In genomic region chrX:78029663-78030062, GRCh38 we compare ENCODE assay signal across 8 cellular contexts.
DNase-seq lines count a peak whose midpoint lies in the region; TF ChIP-seq lines count a peak whose summit lies in the region.

No MANE protein-coding gene starts in this region.

- H4K20me1 ChIP-seq in OCI-LY3 (ENCODE audit: insufficient read depth, low read length), result no peaks in the 10 kb centered on the region

- H3K4me1 ChIP-seq in BE2C (no peaks in the 10 kb centered on the region), OCI-LY3 (ENCODE audit: low read length) (peaks cover 5% of the 10 kb centered on the region), prostate gland (replicated peaks) (no peaks in the 10 kb centered on the region)

- H3K27me3 ChIP-seq in BE2C, result no peaks in the 10 kb centered on the region
- H3K27me3 ChIP-seq in OCI-LY3 (ENCODE audit: low read depth, low read length), result no peaks in the 10 kb centered on the region
- peaks cover 0 to 56% (median 3%) of the 10 kb centered on the region in 45 donors for H3K27me3 ChIP-seq in dorsolateral prefrontal cortex
- H3K27me3 ChIP-seq in prostate gland (replicated peaks; ENCODE audit: insufficient read depth), result no peaks in the 10 kb centered on the region

- peak; percentile 35 for DNase-seq in BE2C
- peak; percentile 9 for DNase-seq in GM20000 (ENCODE audit: low spot score)
- peak in 7 of 10 donors; percentile 9 to 48 (median 39) for DNase-seq in dorsolateral prefrontal cortex
- peak; percentile 10 for DNase-seq in prostate gland (ENCODE audit: low spot score)
- DNase-seq in iPS-NIHi7 (ENCODE audit: extremely low spot score), result no peak
- no peak for DNase-seq in activated CD8-positive, alpha-beta memory T cell treated with anti-CD3 and anti-CD28 coated beads, Interleukin-2, amount 50 U/mL, for 4 hours
- no peak for DNase-seq in ecto neural progenitor cell (ENCODE audit: low spot score)

- WGBS in prostate gland, result 19% methylated on average over 2 of the region's 2 CpGs

- H3K4me3 ChIP-seq in BE2C (ENCODE audit: low read depth, low read length) (no peak overlapping the region), OCI-LY3 (ENCODE audit: low read length) (no peak overlapping the region), dorsolateral prefrontal cortex (no peak overlapping the region), prostate gland (no peak overlapping the region)

- no peak for TF ChIP-seq POLR2A in prostate gland (IDR thresholded peaks at IDR 0.05)

- H3K9ac ChIP-seq in OCI-LY3 (ENCODE audit: low read length), result no peak overlapping the region

- intact Hi-C loops in dorsolateral prefrontal cortex (cut with DNase I) (loop anchor here in 1 of 2 donors (10.0 kb wide), 1 partner anchor 125 kb away; no protein-coding TSS in a partner anchor), prostate gland (cut with DNase I) (loop anchor here (10.0 kb wide), 1 partner anchor 115 kb away; the partner anchor contains the start of gene ATP7A)

- TF ChIP-seq CTCF in BE2C (IDR thresholded peaks at IDR 0.05; ENCODE audit: low read depth, low read length), result peak; percentile 66
- no peak for TF ChIP-seq CTCF in GM20000 (IDR thresholded peaks at IDR 0.05; ENCODE audit: extremely low read depth, missing control alignments)
- TF ChIP-seq CTCF in OCI-LY3 (IDR thresholded peaks at IDR 0.05; ENCODE audit: low read depth, low read length), result peak; percentile 77
- peak in 53 of 56 donors; percentile 21 to 69 (median 48) for TF ChIP-seq CTCF in dorsolateral prefrontal cortex (IDR thresholded peaks at IDR 0.05 in 54 of 56, conservative IDR thresholded peaks at IDR 0.05 in 2 of 56; ENCODE audit: low read depth in 1 of 56, partially characterized antibody in 56 of 56)
- peak in 2 of 4 experiments; percentile 46 to 57 for TF ChIP-seq CTCF in prostate gland (IDR thresholded peaks at IDR 0.05)

- no peaks in the 10 kb centered on the region for H3K79me2 ChIP-seq in OCI-LY3 (ENCODE audit: low read length)

- H3K36me3 ChIP-seq in BE2C (no peaks in the 10 kb centered on the region; the same call in 1 of the 2 replicates), OCI-LY3 (replicated peaks; ENCODE audit: low read depth, low read length) (no peaks in the 10 kb centered on the region), prostate gland (no peaks in the 10 kb centered on the region)

- H3K9me3 ChIP-seq in BE2C (no peaks in the 10 kb centered on the region), OCI-LY3 (ENCODE audit: insufficient read depth, low read length) (no peaks in the 10 kb centered on the region), prostate gland (no peaks in the 10 kb centered on the region)

- H2AFZ ChIP-seq in OCI-LY3 (ENCODE audit: low read depth, low read length), result no peak overlapping the region

- H3K4me2 ChIP-seq in OCI-LY3 (ENCODE audit: low read length), result no peak overlapping the region

- no peak overlapping the region for H3K27ac ChIP-seq in OCI-LY3 (ENCODE audit: low read length)
- H3K27ac ChIP-seq in dorsolateral prefrontal cortex, result no peak overlapping the region
- H3K27ac ChIP-seq in prostate gland, result no peak overlapping the region

Comparison
In these comparisons a context has a peak if more than half of its experiments do, and no peak if none do; other contexts are left out.
1. DNase-seq: peak in BE2C (single experiment), GM20000 (single experiment), dorsolateral prefrontal cortex (7 of 10) and prostate gland (single experiment); none in iPS-NIHi7 (single experiment), activated CD8-positive, alpha-beta memory T cell treated with anti-CD3 and anti-CD28 coated beads, Interleukin-2, amount 50 U/mL, for 4 hours (single experiment) and ecto neural progenitor cell (single experiment).